Comparison of ENCODE assay signal across 8 cellular contexts in the genomic region with DNA sequence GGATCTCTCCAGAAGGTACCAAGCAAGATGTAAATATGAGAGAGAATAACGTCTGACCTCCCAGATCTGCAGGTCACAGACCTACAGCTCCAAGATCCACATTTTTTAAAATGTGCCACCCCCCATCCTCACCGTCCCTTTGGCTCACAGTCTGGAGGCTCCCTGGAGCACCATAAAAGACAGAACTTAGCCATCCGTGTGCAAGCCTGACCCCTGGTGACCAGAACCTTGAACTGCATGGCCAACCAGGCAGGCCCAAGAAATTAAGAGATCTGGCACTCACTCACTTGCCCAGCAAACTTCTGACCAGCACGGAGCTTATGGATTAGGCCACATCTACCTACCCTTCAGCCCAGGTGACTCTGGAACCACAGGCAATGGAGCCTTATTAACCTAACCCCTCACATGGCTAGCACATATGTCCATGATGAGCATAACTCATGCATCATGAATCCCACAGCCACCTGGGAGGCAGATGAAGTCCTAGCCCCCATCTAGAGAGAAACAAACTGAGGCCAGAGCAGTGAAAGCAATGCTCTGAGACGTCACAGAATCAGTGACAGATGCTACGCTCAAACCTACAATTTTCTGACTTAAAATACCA.
DNase-seq lines count a peak whose midpoint lies in the region; ATAC-seq lines count a peak whose summit lies in the region.

No MANE protein-coding gene starts in this region.

- ATAC-seq in left lobe of liver = peak; percentile 95

- DNase-seq in NCI-H1417 (lab: John Stamatoyannopoulos, UW) (peak; percentile 60 to 84 (median 67)), NCI-H1417 treated with DMSO at 0.1 percent for 48 hours (lab: John Stamatoyannopoulos, UW) (no peak), NCI-H1694 (lab: John Stamatoyannopoulos, UW) (peak; percentile 21), cerebellum (ENCODE audit: low spot score) (peak; percentile 72), left lobe of liver (ENCODE audit: low spot score) (peak; percentile 79), foreskin melanocyte (no peak)
- peak; percentile 82 for DNase-seq in activated CD4-positive, CD25-positive, alpha-beta regulatory T cell treated with anti-CD3 and anti-CD28 coated beads, Interleukin-2, amount 50 U/mL, for 72 hours
- peak; percentile 48 to 63 (median 53) for DNase-seq in stimulated activated CD4-positive, alpha-beta T cell treated with anti-CD3 and anti-CD28 coated beads, TNF-alpha, amount 100 ng/mL, for 4 hours (ENCODE audit: low read depth in 3 of 3)

Comparison
In these comparisons a context has a peak if more than half of its experiments do, and no peak if none do; other contexts are left out.
1. DNase-seq: peak in NCI-H1417 (3 of 3), NCI-H1694 (single experiment), activated CD4-positive, CD25-positive, alpha-beta regulatory T cell treated with anti-CD3 and anti-CD28 coated beads, Interleukin-2, amount 50 U/mL, for 72 hours (single experiment), cerebellum (single experiment), left lobe of liver (single experiment) and stimulated activated CD4-positive, alpha-beta T cell treated with anti-CD3 and anti-CD28 coated beads, TNF-alpha, amount 100 ng/mL, for 4 hours (3 of 3); none in NCI-H1417 treated with DMSO at 0.1 percent for 48 hours (single experiment) and foreskin melanocyte (single experiment).